ENCODE assay signal across 12 cellular contexts in the genomic region with DNA sequence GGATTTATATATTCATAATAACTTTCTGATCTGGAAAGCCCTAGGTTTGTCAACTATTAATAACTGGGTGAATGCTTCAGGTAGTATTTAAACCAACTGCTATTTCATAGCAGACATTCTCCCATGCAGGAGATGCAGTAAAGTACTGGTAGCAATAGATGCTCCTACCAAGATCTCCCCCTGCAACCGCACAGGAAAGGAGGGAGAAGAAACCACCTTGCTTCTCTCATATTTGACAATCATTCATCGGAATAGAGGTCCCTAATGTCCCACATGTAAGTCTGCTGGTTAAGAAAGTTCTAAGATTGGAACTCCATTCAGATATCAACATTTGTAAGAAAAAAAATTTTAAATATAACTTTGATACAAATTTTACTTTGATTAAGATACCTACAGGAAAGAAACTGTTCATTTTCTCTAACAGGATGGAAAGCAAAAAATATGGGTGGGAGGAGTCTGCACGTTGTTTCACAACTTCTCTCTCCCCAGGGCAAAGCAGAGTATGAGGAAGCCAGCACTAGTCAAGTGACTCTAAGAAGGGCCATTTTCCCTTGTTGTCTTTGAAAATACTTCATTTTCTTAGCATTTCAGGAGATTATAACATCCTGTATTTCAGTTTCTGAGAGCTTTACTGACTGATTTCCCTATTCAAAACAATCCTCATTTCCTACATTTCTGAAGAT. TPM values are rescaled to one million over a fixed set of nuclear protein-coding genes. Genes with fewer than 3 reads are reported as not detected.
DNase-seq lines count a peak whose midpoint lies in the region; ATAC-seq, FAIRE-seq and TF ChIP-seq lines count a peak whose summit lies in the region.
"Had no signal": no experiment of that assay in that cellular context is flagged by ENCODE, and none has a peak within 500 bp of the region (broad histone marks: within the 10 kb centered on the region; RNA-seq: fewer than 3 reads in every experiment).

A gene (plus strand): TSS at position 498 of the 683 bp plus-strand sequence. CDS start 5,359 bp downstream, outside the sequence.

- H3K9me3 Mint-ChIP-seq in activated naive CD4-positive, alpha-beta T cell treated with anti-CD3 and anti-CD28 coated beads, Interleukin-2, amount 50 U/mL, for 72 hours, result peaks cover 6% of the 10 kb centered on the region in 2 donors

- H3K79me2 ChIP-seq in hepatocyte, result no peaks in the 10 kb centered on the region

- intact Hi-C loops in ascending aorta (cut with DNase I), result no loop called here
- intact Hi-C loops in A673 (cut with micrococcal nuclease; ENCODE audit: unreplicated experiment), result no loop called here

- DNase-seq in NK-92 treated with Interleukin-12 subunit alpha and Interleukin-12 subunit beta, amount 100 ng/mL, for 24 hours (lab: John Stamatoyannopoulos, UW), result peak; percentile 3
- DNase-seq in NK-92 (lab: John Stamatoyannopoulos, UW; ENCODE audit: unreplicated experiment) (no peak), NOMO-1 (lab: John Stamatoyannopoulos, UW; ENCODE audit: unreplicated experiment in 2 of 2) (peak; percentile 20 to 53), small intestine (peak; percentile 24), hepatocyte (ENCODE audit: low spot score) (no peak), ascending aorta (ENCODE audit: low spot score in 2 of 2) (no peak), A673 (ENCODE audit: low spot score) (no peak)
- DNase-seq in activated naive CD4-positive, alpha-beta T cell treated with anti-CD3 and anti-CD28 coated beads, Interleukin-2, amount 50 U/mL, for 72 hours (ENCODE audit: low spot score in 2 of 2), result no peak
- DNase-seq: GDM1, pancreas had no signal

- no peak for TF ChIP-seq CTCF in hepatocyte (IDR thresholded peaks at IDR 0.05; ENCODE audit: poor library complexity)
- TF ChIP-seq CTCF in ascending aorta (IDR thresholded peaks at IDR 0.05), result no peak
- TF ChIP-seq CTCF in A673 (conservative IDR thresholded peaks at IDR 0.05; ENCODE audit: low read depth, low read length), result no peak

- POLR2A ChIA-PET in A673 (lab: Charles Lee; ENCODE audit: low non-redundant PET), result no interaction called here

- H3K4me3 ChIP-seq in small intestine (ENCODE audit: low read depth in 1 of 2, low read length in 2 of 2) (peak within 1 kb of the TSS in 1 of 2 donors; percentile 22), hepatocyte (no peak within 1 kb of the TSS), ascending aorta (peak within 1 kb of the TSS in 1 of 2 donors; percentile 17), A673 (ENCODE audit: low read depth, low read length, poor library complexity, severe bottlenecking) (no peak within 1 kb of the TSS)
- H3K4me3 ChIP-seq: pancreas had no signal

- H3K9me2 ChIP-seq in hepatocyte (replicated peaks; ENCODE audit: insufficient read depth), result no peaks in the 10 kb centered on the region

- no peak within 1 kb of the TSS for H2AFZ ChIP-seq in hepatocyte

- H3K27ac Mint-ChIP-seq in activated naive CD4-positive, alpha-beta T cell treated with anti-CD3 and anti-CD28 coated beads, Interleukin-2, amount 50 U/mL, for 72 hours, result peak within 1 kb of the TSS; percentile 31 to 80

- H3K36me3 ChIP-seq in small intestine (ENCODE audit: control insufficient read depth in 2 of 2, insufficient read depth in 2 of 2, low read length in 2 of 2) (no peaks in the 10 kb centered on the region), hepatocyte (replicated peaks; ENCODE audit: insufficient read depth, low read depth) (no peaks in the 10 kb centered on the region), ascending aorta (no peaks in the 10 kb centered on the region), A673 (ENCODE audit: insufficient read depth, low read length, poor library complexity, severe bottlenecking) (no peaks in the 10 kb centered on the region)
- H3K36me3 ChIP-seq: pancreas had no signal

- no peaks in the 10 kb centered on the region for H3K9me3 ChIP-seq in small intestine (ENCODE audit: control insufficient read depth, low read depth)
- no peaks in the 10 kb centered on the region for H3K9me3 ChIP-seq in hepatocyte (ENCODE audit: low read depth)
- H3K9me3 ChIP-seq in ascending aorta, result peaks cover 0 to 5% of the 10 kb centered on the region in 2 donors
- no peaks in the 10 kb centered on the region for H3K9me3 ChIP-seq in A673 (ENCODE audit: low read depth, low read length, poor library complexity, severe bottlenecking)
- H3K9me3 ChIP-seq: pancreas had no signal

- H3K27me3 ChIP-seq in small intestine (ENCODE audit: control insufficient read depth in 2 of 2, insufficient read depth in 2 of 2, low read length in 2 of 2) (no peaks in the 10 kb centered on the region), hepatocyte (no peaks in the 10 kb centered on the region), ascending aorta (no peaks in the 10 kb centered on the region), A673 (replicated peaks; ENCODE audit: insufficient read depth, low read depth, low read length, poor library complexity) (peaks cover 12% of the 10 kb centered on the region)

- no peak within 1 kb of the TSS for H3K4me2 ChIP-seq in hepatocyte

- no peak for FAIRE-seq in small intestine (lab: Jason Lieb, UNC)
- FAIRE-seq: pancreas had no signal

- H3K4me1 ChIP-seq in small intestine (ENCODE audit: control insufficient read depth in 2 of 2, insufficient read depth in 1 of 2, low read depth in 1 of 2, low read length in 1 of 2), result no peaks in the 10 kb centered on the region
- no peaks in the 10 kb centered on the region for H3K4me1 ChIP-seq in hepatocyte (ENCODE audit: insufficient read depth)
- H3K4me1 ChIP-seq in ascending aorta, result no peaks in the 10 kb centered on the region
- no peaks in the 10 kb centered on the region for H3K4me1 ChIP-seq in A673 (ENCODE audit: insufficient read depth, low read length, poor library complexity, severe bottlenecking)
- H3K4me1 ChIP-seq: pancreas had no signal

- peaks cover 6 to 16% of the 10 kb centered on the region in 2 donors for H3K36me3 Mint-ChIP-seq in activated naive CD4-positive, alpha-beta T cell treated with anti-CD3 and anti-CD28 coated beads, Interleukin-2, amount 50 U/mL, for 72 hours

- 53 to 63% (median 61%) methylated on average over 3 of the region's 3 CpGs for WGBS in small intestine, 3 donors
- WGBS in hepatocyte (ENCODE audit: low lambda C conversion rate, missing lambda C conversion rate), result 91% methylated on average over 3 of the region's 3 CpGs

- H4K20me1 ChIP-seq in hepatocyte (ENCODE audit: insufficient read depth, poor library complexity, severe bottlenecking), result no peaks in the 10 kb centered on the region

- BruUV-seq in A673 (replicated peaks; lab: Mats Ljungman, UMichigan), result no TSS peak

- H3K27ac ChIP-seq in small intestine (ENCODE audit: low read depth in 1 of 2, low read length in 1 of 2) (peak within 1 kb of the TSS; percentile 60 to 70), hepatocyte (no peak within 1 kb of the TSS), ascending aorta (no peak within 1 kb of the TSS), A673 (ENCODE audit: low read depth, low read length, poor library complexity, severe bottlenecking) (no peak within 1 kb of the TSS)
- H3K27ac ChIP-seq: 22Rv1, pancreas had no signal

- ATAC-seq in activated naive CD4-positive, alpha-beta T cell treated with anti-CD3 and anti-CD28 coated beads, Interleukin-2, amount 50 U/mL, for 72 hours, result peak; percentile 62 to 77

- CTCF ChIA-PET in A673 (lab: Charles Lee), result no interaction called here

RNA-seq across cellular contexts. Expression of the gene that starts here (rescaled TPM):
- total RNA-seq in activated naive CD4-positive, alpha-beta T cell treated with anti-CD3 and anti-CD28 coated beads, Interleukin-2, amount 50 U/mL, for 72 hours, result 1 to 10 TPM; 5.7 to 6.7 TPM
- polyA plus RNA-seq in small intestine, result under 1 TPM; 0.55 to 0.81 (median 0.67) TPM
- total RNA-seq in hepatocyte, result not detected in 2 replicates
- not detected in 2 replicates for polyA plus RNA-seq in hepatocyte
- 2.8 TPM for total RNA-seq in ascending aorta
- total RNA-seq in A673 (2021), result not detected in 2 replicates
- total RNA-seq: dermis microvascular lymphatic vessel endothelial cell had no signal

Comparison
In these comparisons a context has a peak if more than half of its experiments do, and no peak if none do; other contexts are left out.
1. DNase-seq: peak in NK-92 treated with Interleukin-12 subunit alpha and Interleukin-12 subunit beta, amount 100 ng/mL, for 24 hours (single experiment) and NOMO-1 (2 of 2); none in NK-92 (single experiment), activated naive CD4-positive, alpha-beta T cell treated with anti-CD3 and anti-CD28 coated beads, Interleukin-2, amount 50 U/mL, for 72 hours (0 of 2), hepatocyte (single experiment), ascending aorta (0 of 2) and A673 (single experiment).
2. Peak in DNase-seq and H3K27ac ChIP-seq in small intestine; RNA of the gene not detected or under 1 TPM.